2 cellular contexts compared by ENCODE assay signal in genomic region chr6:103335412-103335811, GRCh38.
TF ChIP-seq lines count a peak whose summit lies in the region.

No MANE protein-coding gene starts in this region.

TF ChIP-seq in HCT116, 20 proteins besides CTCF, POLR2A, EP300 and RAD21:
- TF ChIP-seq, protein P1, sequence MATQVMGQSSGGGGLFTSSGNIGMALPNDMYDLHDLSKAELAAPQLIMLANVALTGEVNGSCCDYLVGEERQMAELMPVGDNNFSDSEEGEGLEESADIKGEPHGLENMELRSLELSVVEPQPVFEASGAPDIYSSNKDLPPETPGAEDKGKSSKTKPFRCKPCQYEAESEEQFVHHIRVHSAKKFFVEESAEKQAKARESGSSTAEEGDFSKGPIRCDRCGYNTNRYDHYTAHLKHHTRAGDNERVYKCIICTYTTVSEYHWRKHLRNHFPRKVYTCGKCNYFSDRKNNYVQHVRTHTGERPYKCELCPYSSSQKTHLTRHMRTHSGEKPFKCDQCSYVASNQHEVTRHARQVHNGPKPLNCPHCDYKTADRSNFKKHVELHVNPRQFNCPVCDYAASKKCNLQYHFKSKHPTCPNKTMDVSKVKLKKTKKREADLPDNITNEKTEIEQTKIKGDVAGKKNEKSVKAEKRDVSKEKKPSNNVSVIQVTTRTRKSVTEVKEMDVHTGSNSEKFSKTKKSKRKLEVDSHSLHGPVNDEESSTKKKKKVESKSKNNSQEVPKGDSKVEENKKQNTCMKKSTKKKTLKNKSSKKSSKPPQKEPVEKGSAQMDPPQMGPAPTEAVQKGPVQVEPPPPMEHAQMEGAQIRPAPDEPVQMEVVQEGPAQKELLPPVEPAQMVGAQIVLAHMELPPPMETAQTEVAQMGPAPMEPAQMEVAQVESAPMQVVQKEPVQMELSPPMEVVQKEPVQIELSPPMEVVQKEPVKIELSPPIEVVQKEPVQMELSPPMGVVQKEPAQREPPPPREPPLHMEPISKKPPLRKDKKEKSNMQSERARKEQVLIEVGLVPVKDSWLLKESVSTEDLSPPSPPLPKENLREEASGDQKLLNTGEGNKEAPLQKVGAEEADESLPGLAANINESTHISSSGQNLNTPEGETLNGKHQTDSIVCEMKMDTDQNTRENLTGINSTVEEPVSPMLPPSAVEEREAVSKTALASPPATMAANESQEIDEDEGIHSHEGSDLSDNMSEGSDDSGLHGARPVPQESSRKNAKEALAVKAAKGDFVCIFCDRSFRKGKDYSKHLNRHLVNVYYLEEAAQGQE (IDR thresholded peaks at IDR 0.05; ENCODE audit: low read depth) = no peak
- TF ChIP-seq CEBPB (IDR thresholded peaks at IDR 0.05; ENCODE audit: low read depth) = no peak
- TF ChIP-seq EZH2phosphoT487 (IDR thresholded peaks at IDR 0.05; ENCODE audit: borderline replicate concordance) = no peak
- no peak for TF ChIP-seq CBX3 (IDR thresholded peaks at IDR 0.05; ENCODE audit: low read depth)
- no peak for TF ChIP-seq ZNF274 (IDR thresholded peaks at IDR 0.05; ENCODE audit: low read depth, low read length)
- TF ChIP-seq SIN3A (IDR thresholded peaks at IDR 0.05; ENCODE audit: low read depth) = no peak
- TF ChIP-seq EGR1 (IDR thresholded peaks at IDR 0.05; ENCODE audit: low read depth) = no peak
- TF ChIP-seq FOSL1 (IDR thresholded peaks at IDR 0.05; ENCODE audit: low read depth) = no peak
- no peak for TF ChIP-seq TCF7L2 (IDR thresholded peaks at IDR 0.05; ENCODE audit: borderline replicate concordance, extremely low read depth, insufficient read depth, insufficient read length)
- TF ChIP-seq JUND (IDR thresholded peaks at IDR 0.05) = no peak
- no peak for TF ChIP-seq MAX (IDR thresholded peaks at IDR 0.05)
- TF ChIP-seq ZFX (IDR thresholded peaks at IDR 0.05) = no peak
- TF ChIP-seq ATF3 (IDR thresholded peaks at IDR 0.05) = no peak
- TF ChIP-seq YY1 (IDR thresholded peaks at IDR 0.05; ENCODE audit: extremely low read depth, insufficient replicate concordance, low read depth, low read length) = no peak
- TF ChIP-seq EZH2 (IDR thresholded peaks at IDR 0.05) = no peak
- no peak for TF ChIP-seq POLR2AphosphoS5 (IDR thresholded peaks at IDR 0.05; ENCODE audit: low read depth, low read length)
TF ChIP-seq in HCT116: peak in this region for 0.

TF ChIP-seq in HepG2, 621 proteins besides CTCF, POLR2A, EP300 and RAD21 (continued from another document and continues in another):
- TF ChIP-seq DZIP1 (CRISPR knock-in tag; IDR thresholded peaks at IDR 0.05) (no peak), ATF5 (CRISPR knock-in tag; IDR thresholded peaks at IDR 0.05; ENCODE audit: low read depth) (no peak), ARID2 (CRISPR knock-in tag; IDR thresholded peaks at IDR 0.05; ENCODE audit: borderline replicate concordance) (no peak), HNF4A (CRISPR knock-in tag; IDR thresholded peaks at IDR 0.05) (no peak), MTA1 (CRISPR knock-in tag; IDR thresholded peaks at IDR 0.05; ENCODE audit: borderline replicate concordance) (no peak), ZHX2 (IDR thresholded peaks at IDR 0.05; ENCODE audit: low read depth) (no peak), ZHX2 (CRISPR knock-in tag; IDR thresholded peaks at IDR 0.05; ENCODE audit: borderline replicate concordance) (no peak), ZNF75D (CRISPR knock-in tag; IDR thresholded peaks at IDR 0.05; ENCODE audit: borderline replicate concordance) (no peak), U2AF2 (IDR thresholded peaks at IDR 0.05; ENCODE audit: low read depth, low read length) (no peak), REXO4 (CRISPR knock-in tag; IDR thresholded peaks at IDR 0.05; ENCODE audit: borderline replicate concordance) (no peak), ARNTL (CRISPR knock-in tag; IDR thresholded peaks at IDR 0.05) (no peak), ZFP36 (IDR thresholded peaks at IDR 0.05; ENCODE audit: borderline replicate concordance, low read depth, low read length, partially characterized antibody) (no peak), SNAPC4 (CRISPR knock-in tag; IDR thresholded peaks at IDR 0.05) (no peak)
- TF ChIP-seq, protein P2, sequence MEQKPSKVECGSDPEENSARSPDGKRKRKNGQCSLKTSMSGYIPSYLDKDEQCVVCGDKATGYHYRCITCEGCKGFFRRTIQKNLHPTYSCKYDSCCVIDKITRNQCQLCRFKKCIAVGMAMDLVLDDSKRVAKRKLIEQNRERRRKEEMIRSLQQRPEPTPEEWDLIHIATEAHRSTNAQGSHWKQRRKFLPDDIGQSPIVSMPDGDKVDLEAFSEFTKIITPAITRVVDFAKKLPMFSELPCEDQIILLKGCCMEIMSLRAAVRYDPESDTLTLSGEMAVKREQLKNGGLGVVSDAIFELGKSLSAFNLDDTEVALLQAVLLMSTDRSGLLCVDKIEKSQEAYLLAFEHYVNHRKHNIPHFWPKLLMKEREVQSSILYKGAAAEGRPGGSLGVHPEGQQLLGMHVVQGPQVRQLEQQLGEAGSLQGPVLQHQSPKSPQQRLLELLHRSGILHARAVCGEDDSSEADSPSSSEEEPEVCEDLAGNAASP (CRISPR knock-in tag; IDR thresholded peaks at IDR 0.05; ENCODE audit: borderline replicate concordance) = no peak
- TF ChIP-seq, protein P3, sequence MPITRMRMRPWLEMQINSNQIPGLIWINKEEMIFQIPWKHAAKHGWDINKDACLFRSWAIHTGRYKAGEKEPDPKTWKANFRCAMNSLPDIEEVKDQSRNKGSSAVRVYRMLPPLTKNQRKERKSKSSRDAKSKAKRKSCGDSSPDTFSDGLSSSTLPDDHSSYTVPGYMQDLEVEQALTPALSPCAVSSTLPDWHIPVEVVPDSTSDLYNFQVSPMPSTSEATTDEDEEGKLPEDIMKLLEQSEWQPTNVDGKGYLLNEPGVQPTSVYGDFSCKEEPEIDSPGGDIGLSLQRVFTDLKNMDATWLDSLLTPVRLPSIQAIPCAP (CRISPR knock-in tag; IDR thresholded peaks at IDR 0.05; ENCODE audit: low read depth) = no peak
- TF ChIP-seq, protein P4, sequence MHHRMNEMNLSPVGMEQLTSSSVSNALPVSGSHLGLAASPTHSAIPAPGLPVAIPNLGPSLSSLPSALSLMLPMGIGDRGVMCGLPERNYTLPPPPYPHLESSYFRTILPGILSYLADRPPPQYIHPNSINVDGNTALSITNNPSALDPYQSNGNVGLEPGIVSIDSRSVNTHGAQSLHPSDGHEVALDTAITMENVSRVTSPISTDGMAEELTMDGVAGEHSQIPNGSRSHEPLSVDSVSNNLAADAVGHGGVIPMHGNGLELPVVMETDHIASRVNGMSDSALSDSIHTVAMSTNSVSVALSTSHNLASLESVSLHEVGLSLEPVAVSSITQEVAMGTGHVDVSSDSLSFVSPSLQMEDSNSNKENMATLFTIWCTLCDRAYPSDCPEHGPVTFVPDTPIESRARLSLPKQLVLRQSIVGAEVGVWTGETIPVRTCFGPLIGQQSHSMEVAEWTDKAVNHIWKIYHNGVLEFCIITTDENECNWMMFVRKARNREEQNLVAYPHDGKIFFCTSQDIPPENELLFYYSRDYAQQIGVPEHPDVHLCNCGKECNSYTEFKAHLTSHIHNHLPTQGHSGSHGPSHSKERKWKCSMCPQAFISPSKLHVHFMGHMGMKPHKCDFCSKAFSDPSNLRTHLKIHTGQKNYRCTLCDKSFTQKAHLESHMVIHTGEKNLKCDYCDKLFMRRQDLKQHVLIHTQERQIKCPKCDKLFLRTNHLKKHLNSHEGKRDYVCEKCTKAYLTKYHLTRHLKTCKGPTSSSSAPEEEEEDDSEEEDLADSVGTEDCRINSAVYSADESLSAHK (CRISPR knock-in tag; IDR thresholded peaks at IDR 0.05; ENCODE audit: borderline replicate concordance) = no peak
